ENCODE assay signal across 1 cellular context in the genomic region with DNA sequence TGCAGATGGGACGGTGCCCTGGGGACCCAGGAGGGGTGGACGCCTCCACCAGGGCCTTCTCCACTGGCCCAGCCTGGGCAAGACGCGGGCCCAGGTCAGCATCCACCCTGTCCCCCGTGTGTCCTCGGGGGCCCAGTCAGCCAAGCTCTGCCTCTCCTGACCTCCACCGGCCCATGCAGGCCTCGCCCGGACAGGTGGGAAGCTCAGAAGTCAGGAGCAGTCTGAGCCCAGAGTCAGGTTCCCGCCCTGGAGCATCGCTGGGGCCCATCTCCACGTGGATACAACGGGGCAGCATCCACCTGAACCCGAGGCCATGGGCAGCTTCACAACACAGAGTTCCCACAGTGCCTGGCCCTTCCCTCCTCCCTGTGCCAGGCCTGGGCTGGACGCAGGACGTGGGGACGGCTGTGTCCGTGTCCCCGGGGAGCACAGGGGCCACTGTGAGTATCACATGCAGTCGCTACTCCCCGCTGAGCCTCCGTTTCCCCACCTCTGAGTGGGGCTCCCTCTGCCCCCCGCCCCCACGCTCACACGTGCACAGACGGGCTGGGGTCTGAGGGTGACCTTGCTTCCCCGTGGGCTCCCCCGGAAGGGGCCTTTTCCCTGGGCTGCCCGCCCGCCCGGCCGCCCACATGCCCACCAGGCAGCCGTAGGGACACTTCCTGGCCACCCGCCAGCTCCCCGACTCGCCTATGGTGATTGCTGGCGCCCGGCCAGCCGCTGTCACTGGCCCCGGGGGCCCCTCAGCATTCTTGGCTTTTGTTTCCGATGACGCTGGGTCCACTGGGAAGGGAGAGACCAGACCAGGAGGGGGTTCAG.
TF ChIP-seq lines count a peak whose summit lies in the region.

No MANE protein-coding gene starts in this region.

TF ChIP-seq in Ishikawa, 13 proteins besides CTCF, POLR2A, EP300 and RAD21 (continued from another document):
- TF ChIP-seq, protein P1, sequence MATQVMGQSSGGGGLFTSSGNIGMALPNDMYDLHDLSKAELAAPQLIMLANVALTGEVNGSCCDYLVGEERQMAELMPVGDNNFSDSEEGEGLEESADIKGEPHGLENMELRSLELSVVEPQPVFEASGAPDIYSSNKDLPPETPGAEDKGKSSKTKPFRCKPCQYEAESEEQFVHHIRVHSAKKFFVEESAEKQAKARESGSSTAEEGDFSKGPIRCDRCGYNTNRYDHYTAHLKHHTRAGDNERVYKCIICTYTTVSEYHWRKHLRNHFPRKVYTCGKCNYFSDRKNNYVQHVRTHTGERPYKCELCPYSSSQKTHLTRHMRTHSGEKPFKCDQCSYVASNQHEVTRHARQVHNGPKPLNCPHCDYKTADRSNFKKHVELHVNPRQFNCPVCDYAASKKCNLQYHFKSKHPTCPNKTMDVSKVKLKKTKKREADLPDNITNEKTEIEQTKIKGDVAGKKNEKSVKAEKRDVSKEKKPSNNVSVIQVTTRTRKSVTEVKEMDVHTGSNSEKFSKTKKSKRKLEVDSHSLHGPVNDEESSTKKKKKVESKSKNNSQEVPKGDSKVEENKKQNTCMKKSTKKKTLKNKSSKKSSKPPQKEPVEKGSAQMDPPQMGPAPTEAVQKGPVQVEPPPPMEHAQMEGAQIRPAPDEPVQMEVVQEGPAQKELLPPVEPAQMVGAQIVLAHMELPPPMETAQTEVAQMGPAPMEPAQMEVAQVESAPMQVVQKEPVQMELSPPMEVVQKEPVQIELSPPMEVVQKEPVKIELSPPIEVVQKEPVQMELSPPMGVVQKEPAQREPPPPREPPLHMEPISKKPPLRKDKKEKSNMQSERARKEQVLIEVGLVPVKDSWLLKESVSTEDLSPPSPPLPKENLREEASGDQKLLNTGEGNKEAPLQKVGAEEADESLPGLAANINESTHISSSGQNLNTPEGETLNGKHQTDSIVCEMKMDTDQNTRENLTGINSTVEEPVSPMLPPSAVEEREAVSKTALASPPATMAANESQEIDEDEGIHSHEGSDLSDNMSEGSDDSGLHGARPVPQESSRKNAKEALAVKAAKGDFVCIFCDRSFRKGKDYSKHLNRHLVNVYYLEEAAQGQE (IDR thresholded peaks at IDR 0.05; ENCODE audit: low read depth) = no peak
- TF ChIP-seq, protein P2, sequence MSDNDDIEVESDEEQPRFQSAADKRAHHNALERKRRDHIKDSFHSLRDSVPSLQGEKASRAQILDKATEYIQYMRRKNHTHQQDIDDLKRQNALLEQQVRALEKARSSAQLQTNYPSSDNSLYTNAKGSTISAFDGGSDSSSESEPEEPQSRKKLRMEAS (IDR thresholded peaks at IDR 0.05) = peak; percentile 92
- 0 out of 2 replicates have a peak, but pooled peaks have one; percentile 28 for TF ChIP-seq FOXM1 (IDR thresholded peaks at IDR 0.05; ENCODE audit: borderline replicate concordance, low read depth)
- no peak for TF ChIP-seq YY1 (IDR thresholded peaks at IDR 0.05; ENCODE audit: low read depth)
- TF ChIP-seq TAF1 (IDR thresholded peaks at IDR 0.05; ENCODE audit: low read depth) = no peak
- TF ChIP-seq NFIC (IDR thresholded peaks at IDR 0.05) = peak; percentile 99
- TF ChIP-seq TEAD4 (IDR thresholded peaks at IDR 0.05) = peak; percentile 75
